In the genomic region with DNA sequence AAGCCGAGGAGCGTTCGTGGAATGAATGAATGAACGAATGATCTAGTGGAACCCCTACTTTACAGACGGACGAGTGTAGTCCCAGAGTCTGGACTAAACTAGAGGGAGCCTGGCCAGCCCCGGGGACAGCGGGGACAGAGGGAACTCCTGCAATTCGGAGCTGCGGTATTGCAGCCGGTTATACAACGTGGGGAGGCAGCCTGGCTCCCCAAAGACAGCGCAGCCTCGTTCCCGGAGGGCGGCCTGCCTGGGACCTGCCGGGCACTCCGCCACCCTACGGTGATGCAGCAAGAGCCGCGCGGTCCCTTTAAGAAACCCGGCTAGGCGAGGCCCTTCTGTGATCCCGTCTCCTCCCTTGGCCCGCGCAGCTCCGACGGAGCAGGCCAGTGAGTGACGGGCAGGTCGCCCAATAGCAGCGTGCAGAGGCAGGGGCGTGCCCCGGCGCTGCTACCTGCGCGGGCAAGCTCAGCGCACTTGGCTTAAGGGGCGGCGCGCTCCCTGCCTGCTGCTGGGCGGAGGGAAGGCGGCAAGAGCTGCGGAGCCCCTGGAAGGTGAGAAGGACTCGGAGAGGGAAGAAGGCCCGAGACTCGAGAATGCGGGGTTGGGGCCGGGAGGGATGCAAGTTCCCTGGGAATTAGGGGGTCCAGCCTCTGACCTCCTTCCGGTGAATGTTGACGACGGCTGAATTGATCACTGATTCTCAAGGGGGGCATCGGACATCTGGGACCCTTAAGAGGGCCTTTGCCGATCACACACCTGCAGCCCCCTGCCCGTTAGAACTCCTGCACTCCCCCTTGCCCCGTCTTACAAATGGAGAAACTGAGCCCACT, we compare ENCODE assay signal across 8 cellular contexts. TPM values are rescaled to one million over a fixed set of nuclear protein-coding genes. Genes with fewer than 3 reads are reported as not detected.
DNase-seq lines count a peak whose midpoint lies in the region; ATAC-seq and TF ChIP-seq lines count a peak whose summit lies in the region.

A gene with protein sequence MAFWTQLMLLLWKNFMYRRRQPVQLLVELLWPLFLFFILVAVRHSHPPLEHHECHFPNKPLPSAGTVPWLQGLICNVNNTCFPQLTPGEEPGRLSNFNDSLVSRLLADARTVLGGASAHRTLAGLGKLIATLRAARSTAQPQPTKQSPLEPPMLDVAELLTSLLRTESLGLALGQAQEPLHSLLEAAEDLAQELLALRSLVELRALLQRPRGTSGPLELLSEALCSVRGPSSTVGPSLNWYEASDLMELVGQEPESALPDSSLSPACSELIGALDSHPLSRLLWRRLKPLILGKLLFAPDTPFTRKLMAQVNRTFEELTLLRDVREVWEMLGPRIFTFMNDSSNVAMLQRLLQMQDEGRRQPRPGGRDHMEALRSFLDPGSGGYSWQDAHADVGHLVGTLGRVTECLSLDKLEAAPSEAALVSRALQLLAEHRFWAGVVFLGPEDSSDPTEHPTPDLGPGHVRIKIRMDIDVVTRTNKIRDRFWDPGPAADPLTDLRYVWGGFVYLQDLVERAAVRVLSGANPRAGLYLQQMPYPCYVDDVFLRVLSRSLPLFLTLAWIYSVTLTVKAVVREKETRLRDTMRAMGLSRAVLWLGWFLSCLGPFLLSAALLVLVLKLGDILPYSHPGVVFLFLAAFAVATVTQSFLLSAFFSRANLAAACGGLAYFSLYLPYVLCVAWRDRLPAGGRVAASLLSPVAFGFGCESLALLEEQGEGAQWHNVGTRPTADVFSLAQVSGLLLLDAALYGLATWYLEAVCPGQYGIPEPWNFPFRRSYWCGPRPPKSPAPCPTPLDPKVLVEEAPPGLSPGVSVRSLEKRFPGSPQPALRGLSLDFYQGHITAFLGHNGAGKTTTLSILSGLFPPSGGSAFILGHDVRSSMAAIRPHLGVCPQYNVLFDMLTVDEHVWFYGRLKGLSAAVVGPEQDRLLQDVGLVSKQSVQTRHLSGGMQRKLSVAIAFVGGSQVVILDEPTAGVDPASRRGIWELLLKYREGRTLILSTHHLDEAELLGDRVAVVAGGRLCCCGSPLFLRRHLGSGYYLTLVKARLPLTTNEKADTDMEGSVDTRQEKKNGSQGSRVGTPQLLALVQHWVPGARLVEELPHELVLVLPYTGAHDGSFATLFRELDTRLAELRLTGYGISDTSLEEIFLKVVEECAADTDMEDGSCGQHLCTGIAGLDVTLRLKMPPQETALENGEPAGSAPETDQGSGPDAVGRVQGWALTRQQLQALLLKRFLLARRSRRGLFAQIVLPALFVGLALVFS (N-terminal part only) (plus strand): TSS at position 462 of the 830 bp plus-strand sequence. CDS start 1,255 bp downstream, outside the sequence.

- peak; percentile 2 for TF ChIP-seq CTCF in brain microvascular endothelial cell (IDR thresholded peaks at IDR 0.05; ENCODE audit: low read depth, low read length, missing control alignments)

- H3K27ac ChIP-seq in brain microvascular endothelial cell: no peak within 1 kb of the TSS

- H3K27me3 ChIP-seq in brain microvascular endothelial cell (replicated peaks): no peaks in the 10 kb centered on the region

- peaks cover 38% of the 10 kb centered on the region for H3K36me3 ChIP-seq in brain microvascular endothelial cell (replicated peaks)

- ATAC-seq in GM18867 (IDR thresholded peaks at IDR 0.05; ENCODE audit: unreplicated experiment) (peak; percentile 66), HG03097 (IDR thresholded peaks at IDR 0.05; ENCODE audit: low FRiP score, unreplicated experiment) (peak; percentile 69)

- peak within 1 kb of the TSS; percentile 52 for H3K4me3 ChIP-seq in brain microvascular endothelial cell (ENCODE audit: low read depth, low read length)
- H3K4me3 ChIP-seq in iPS-11a (ENCODE audit: low read depth, low read length): peak within 1 kb of the TSS; percentile 53
- peak within 1 kb of the TSS; percentile 61 for H3K4me3 ChIP-seq in skeletal muscle cell (ENCODE audit: low read depth, low read length)

- DNase-seq in A172 (ENCODE audit: low spot score): peak; percentile 94
- peak; percentile 98 for DNase-seq in NCI-H2171 (lab: John Stamatoyannopoulos, UW)
- peak; percentile 97 for DNase-seq in UCSD-AML1 (lab: John Stamatoyannopoulos, UW; ENCODE audit: unreplicated experiment)
- DNase-seq in brain microvascular endothelial cell: peak; percentile 96
- DNase-seq in skeletal muscle cell (ENCODE audit: low read depth): peak; percentile 92

- in situ Hi-C loops in brain microvascular endothelial cell (cut with HindIII; ENCODE audit: low pct_ligation_motif_present, low sequenced_read_pairs): no loop called here

RNA-seq across cellular contexts. Expression of the gene that starts here (rescaled TPM):
- total RNA-seq in A172 (2014; rRNA removed; shearing (Covaris generic)): 5.1 and 8.6 TPM in 2 replicates
